Comparison of ENCODE assay signal across 8 cellular contexts in the genomic region with DNA sequence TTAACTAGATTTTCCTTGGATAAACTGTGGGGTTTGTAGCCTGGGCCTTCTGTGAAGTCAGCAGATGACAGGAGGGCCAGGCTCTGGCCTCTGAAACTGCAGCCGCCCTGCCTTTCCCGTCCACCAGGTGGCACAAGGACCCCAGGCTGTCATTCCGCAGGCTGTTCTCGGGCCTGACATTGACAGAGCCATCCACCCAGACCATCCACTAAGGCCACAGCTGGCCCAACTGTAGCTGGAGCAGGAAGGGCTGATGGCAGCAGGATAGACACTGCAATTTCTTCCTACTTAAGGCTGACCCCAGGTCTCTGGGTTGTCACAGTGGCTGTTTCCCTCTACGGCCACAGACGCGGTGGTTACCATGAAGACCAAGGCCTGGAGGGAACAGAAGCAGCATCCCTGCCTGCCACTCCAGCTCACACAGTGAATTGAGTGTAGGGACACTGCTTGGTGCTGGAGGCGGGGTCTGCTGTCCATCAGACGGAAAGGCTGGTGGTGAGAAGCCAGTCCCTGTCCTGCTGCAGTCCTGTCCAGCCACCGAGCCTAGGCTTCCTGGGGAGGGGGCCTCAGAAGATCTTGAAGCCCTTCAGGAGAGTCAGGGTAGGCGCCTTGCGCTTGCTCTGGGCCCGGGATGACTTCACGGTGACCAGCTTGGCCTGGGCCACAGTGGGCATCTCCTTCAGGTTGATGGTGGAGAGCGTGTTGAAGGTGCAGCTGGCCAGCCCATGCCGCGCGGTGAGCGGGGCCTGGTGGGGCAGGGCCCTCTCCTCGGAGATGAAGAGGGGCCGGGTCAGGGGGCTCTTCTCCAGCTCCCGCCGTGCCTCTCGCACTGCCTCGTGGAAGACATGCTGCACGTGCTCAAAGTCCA. TPM values are rescaled to one million over a fixed set of nuclear protein-coding genes. Genes with fewer than 3 reads are reported as not detected.
DNase-seq lines count a peak whose midpoint lies in the region; ATAC-seq and TF ChIP-seq lines count a peak whose summit lies in the region.

No MANE protein-coding gene starts in this region.

- no peak overlapping the region for H3K4me3 Mint-ChIP-seq in activated CD4-positive, alpha-beta T cell treated with anti-CD3 and anti-CD28 coated beads, Interleukin-2, amount 10 ng/mL, durations not matched to agents 7 days and 5 days

- H3K9me3 ChIP-seq in lung (ENCODE audit: control insufficient read depth in 2 of 2, insufficient read depth in 1 of 2, low read length in 1 of 2) = no peaks in the 10 kb centered on the region

- intact Hi-C loops in dorsolateral prefrontal cortex (cut with DNase I) = loop anchor here (2.0 to 10.0 kb wide), 5 partner anchors 26 to 320 kb away; no protein-coding TSS in a partner anchor

- H3K36me3 Mint-ChIP-seq in activated CD4-positive, alpha-beta T cell treated with anti-CD3 and anti-CD28 coated beads, Interleukin-2, amount 10 ng/mL, durations not matched to agents 7 days and 5 days (ENCODE audit: low read depth) = no peaks in the 10 kb centered on the region

- H3K27ac ChIP-seq in dorsolateral prefrontal cortex (peak overlapping the region in 26 of 59 donors; percentile 2 to 68 (median 35)), lung (ENCODE audit: low read depth in 1 of 2, low read length in 1 of 2) (peak overlapping the region in 1 of 2 donors; percentile 2)

- H3K4me1 Mint-ChIP-seq in activated CD4-positive, alpha-beta T cell treated with anti-CD3 and anti-CD28 coated beads, Interleukin-2, amount 10 ng/mL, durations not matched to agents 7 days and 5 days = peaks cover 22% of the 10 kb centered on the region

- H3K4me3 ChIP-seq in dorsolateral prefrontal cortex (no peak overlapping the region), lung (no peak overlapping the region)

- peaks cover 4 to 10% of the 10 kb centered on the region in 2 donors for H3K4me1 ChIP-seq in lung (ENCODE audit: control insufficient read depth in 2 of 2, insufficient read depth in 2 of 2, low read length in 2 of 2)

- no peaks in the 10 kb centered on the region for H3K27me3 Mint-ChIP-seq in activated CD4-positive, alpha-beta T cell treated with anti-CD3 and anti-CD28 coated beads, Interleukin-2, amount 10 ng/mL, durations not matched to agents 7 days and 5 days

- H3K36me3 ChIP-seq in lung (ENCODE audit: control insufficient read depth in 2 of 2, insufficient read depth in 2 of 2, low read length in 2 of 2) = peaks cover 0 to 5% of the 10 kb centered on the region in 2 donors

- ATAC-seq in lung (ENCODE audit: insufficient read depth, low FRiP score) = no peak
- ATAC-seq in HG02678 (IDR thresholded peaks at IDR 0.05; ENCODE audit: unreplicated experiment) = no peak

- no peak overlapping the region for H3K27ac Mint-ChIP-seq in activated CD4-positive, alpha-beta T cell treated with anti-CD3 and anti-CD28 coated beads, Interleukin-2, amount 10 ng/mL, durations not matched to agents 7 days and 5 days

- peak; percentile 90 for DNase-seq in AG20443 (ENCODE audit: low spot score)
- DNase-seq in GM19238 (ENCODE audit: insufficient read length, low spot score) = peak; percentile 68
- peak; percentile 17 for DNase-seq in NCI-H2227 treated with DMSO at 0.1 percent for 48 hours (lab: John Stamatoyannopoulos, UW)
- DNase-seq in activated CD4-positive, alpha-beta T cell treated with anti-CD3 and anti-CD28 coated beads, Interleukin-2, amount 10 ng/mL, durations not matched to agents 7 days and 5 days = peak; percentile 68
- peak; percentile 60 to 85 (median 76) for DNase-seq in dorsolateral prefrontal cortex
- peak; percentile 66 for DNase-seq in lung (ENCODE audit: low spot score)
- DNase-seq in stimulated activated CD8-positive, alpha-beta memory T cell treated with anti-CD3 and anti-CD28 coated beads, Interleukin-4, amount 100 ng/mL, for 4 hours (ENCODE audit: low read depth in 2 of 2, low spot score in 1 of 2) = peak; percentile 8 to 10

- no peaks in the 10 kb centered on the region for H3K9me3 Mint-ChIP-seq in activated CD4-positive, alpha-beta T cell treated with anti-CD3 and anti-CD28 coated beads, Interleukin-2, amount 10 ng/mL, durations not matched to agents 7 days and 5 days

- POLR2A ChIA-PET in activated CD4-positive, alpha-beta T cell treated with anti-CD3 and anti-CD28 coated beads, Interleukin-2, amount 10 ng/mL, durations not matched to agents 7 days and 5 days (lab: Charles Lee) = no interaction called here

- H3K27me3 ChIP-seq in dorsolateral prefrontal cortex = peaks cover 0 to under 1% (median 0%) of the 10 kb centered on the region in 45 donors
- no peaks in the 10 kb centered on the region for H3K27me3 ChIP-seq in lung (ENCODE audit: control insufficient read depth, insufficient read depth)

- TF ChIP-seq CTCF in dorsolateral prefrontal cortex (IDR thresholded peaks at IDR 0.05 in 54 of 56, conservative IDR thresholded peaks at IDR 0.05 in 2 of 56; ENCODE audit: low read depth in 1 of 56, partially characterized antibody in 56 of 56) (peak; percentile 45 to 96 (median 87)), lung (IDR thresholded peaks at IDR 0.05; ENCODE audit: control extremely low read depth, extremely low read depth) (peak; percentile 68)

- WGBS in lung, 2 donors = 75 to 77% methylated on average over 26 of the region's 26 CpGs

- CTCF ChIA-PET in activated CD4-positive, alpha-beta T cell treated with anti-CD3 and anti-CD28 coated beads, Interleukin-2, amount 10 ng/mL, durations not matched to agents 7 days and 5 days (lab: Charles Lee) = interaction anchor here (0.5 to 2.6 kb wide), 14 partner anchors 9 to 331 kb away, joined by 3 to 12 read pairs (median 4); a partner anchor contains a TSS

RNA-seq across cellular contexts. Expression of a gene that starts 9.4 kb away (rescaled TPM):
- total RNA-seq in activated CD4-positive, alpha-beta T cell treated with anti-CD3 and anti-CD28 coated beads, Interleukin-2, amount 10 ng/mL, durations not matched to agents 7 days and 5 days = not detected
- total RNA-seq in dorsolateral prefrontal cortex = not detected
- 1 to 10 TPM in 1 of 2 donors, under 1 TPM in 1; 0.85 to 3.0 TPM for total RNA-seq in lung
- 1 to 10 TPM in 1 of 2 donors, under 1 TPM in 1; 0.98 to 7.3 TPM for polyA plus RNA-seq in lung

RNA-seq across cellular contexts. Expression of a gene that starts 13.2 kb away (rescaled TPM):
- total RNA-seq in activated CD4-positive, alpha-beta T cell treated with anti-CD3 and anti-CD28 coated beads, Interleukin-2, amount 10 ng/mL, durations not matched to agents 7 days and 5 days = not detected
- total RNA-seq in dorsolateral prefrontal cortex (10 to 100 TPM in 82 of 120 experiments, 1 to 10 TPM in 38; 3.5 to 40.4 (median 12.5) TPM), lung (10 to 100 TPM; 31.6 to 75.7 TPM)
- polyA plus RNA-seq in lung = 10 to 100 TPM; 13.8 to 14.8 TPM

RNA-seq across cellular contexts. Expression of a gene that starts 22.0 kb away (rescaled TPM):
- not detected for total RNA-seq in activated CD4-positive, alpha-beta T cell treated with anti-CD3 and anti-CD28 coated beads, Interleukin-2, amount 10 ng/mL, durations not matched to agents 7 days and 5 days
- total RNA-seq in dorsolateral prefrontal cortex (under 1 TPM in 4 of 120 experiments, not detected in 116; 0.13 to 0.17 (median 0.15) TPM), lung (under 1 TPM; 0.21 to 0.23 TPM)
- polyA plus RNA-seq in lung = under 1 TPM; 0.04 to 0.14 TPM

RNA-seq across cellular contexts. Expression of a gene that starts 25.1 kb away (rescaled TPM):
- 10 to 100 TPM; 13.7 to 15.9 TPM for total RNA-seq in activated CD4-positive, alpha-beta T cell treated with anti-CD3 and anti-CD28 coated beads, Interleukin-2, amount 10 ng/mL, durations not matched to agents 7 days and 5 days
- total RNA-seq in dorsolateral prefrontal cortex = 10 to 100 TPM in 113 of 120 experiments, 1 to 10 TPM in 7; 4.9 to 24.8 (median 15.2) TPM
- 10 to 100 TPM; 14.4 to 15.0 TPM for total RNA-seq in lung
- polyA plus RNA-seq in lung = 1 to 10 TPM; 5.0 to 8.2 TPM

Comparison
In these comparisons a context has a peak if more than half of its experiments do, and no peak if none do; other contexts are left out.
1. DNase-seq: peak in every context shown above with its lines; median percentile 90 in AG20443; 76 in dorsolateral prefrontal cortex; 68 in GM19238; 68 in activated CD4-positive, alpha-beta T cell treated with anti-CD3 and anti-CD28 coated beads, Interleukin-2, amount 10 ng/mL, durations not matched to agents 7 days and 5 days; 66 in lung; 17 in NCI-H2227 treated with DMSO at 0.1 percent for 48 hours; 9 in stimulated activated CD8-positive, alpha-beta memory T cell treated with anti-CD3 and anti-CD28 coated beads, Interleukin-4, amount 100 ng/mL, for 4 hours.
2. RNA of a gene that starts 13.2 kb away (total RNA-seq): 31.6 to 75.7 TPM in lung and 3.5 to 40.4 TPM in dorsolateral prefrontal cortex; not detected in activated CD4-positive, alpha-beta T cell treated with anti-CD3 and anti-CD28 coated beads, Interleukin-2, amount 10 ng/mL, durations not matched to agents 7 days and 5 days; every median in the first group is over 4 times any median in the second.